In genomic region chr2:74966893-74967292, GRCh38 we compare ENCODE assay signal across 19 cellular contexts. TPM values are rescaled to one million over a fixed set of nuclear protein-coding genes. Genes with fewer than 3 reads are reported as not detected.
DNase-seq lines count a peak whose midpoint lies in the region; ATAC-seq and TF ChIP-seq lines count a peak whose summit lies in the region.
"Had no signal": no experiment of that assay in that cellular context is flagged by ENCODE, and none has a peak within 500 bp of the region (broad histone marks: within the 10 kb centered on the region; RNA-seq: fewer than 3 reads in every experiment).

No MANE protein-coding gene starts in this region.

- no peak for DNase-seq in activated CD4-positive, alpha-beta T cell treated with anti-CD3 and anti-CD28 coated beads, Interleukin-2, amount 10 ng/mL, durations not matched to agents 24 days and 14 days
- DNase-seq in activated CD4-positive, alpha-beta T cell treated with anti-CD3 and anti-CD28 coated beads for 48 hours = no peak
- DNase-seq in MCF 10A (ENCODE audit: unreplicated experiment) (no peak), breast epithelium (ENCODE audit: low spot score in 2 of 2) (no peak), neural progenitor cell (ENCODE audit: low spot score) (no peak), iPS-NIHi7 (ENCODE audit: extremely low spot score) (no peak)
- DNase-seq: C1 segment of cervical spinal cord; MG63; NCI-H1092 treated with DMSO at 0.1 percent for 48 hours; NCI-H1694; NCI-H2107; NCI-H345; NCI-H526 treated with DMSO at 0.1 percent for 48 hours; NK-92 treated with Interleukin-12 subunit alpha and Interleukin-12 subunit beta, amount 100 ng/mL, for 24 hours; OCI-M1 had no signal

- CTCF ChIA-PET in MCF 10A (lab: Yijun Ruan, JAX) = interaction anchor here (0.7 to 1.1 kb wide), 2 partner anchors 91 to 258 kb away, joined by 3 read pairs; no protein-coding TSS in a partner anchor

- H3K4me1 Mint-ChIP-seq in activated CD4-positive, alpha-beta T cell treated with anti-CD3 and anti-CD28 coated beads, Interleukin-2, amount 10 ng/mL, durations not matched to agents 24 days and 14 days = peaks cover 17% of the 10 kb centered on the region
- H3K4me1 Mint-ChIP-seq in MCF 10A (ENCODE audit: insufficient read depth, unreplicated experiment) = peaks cover 5% of the 10 kb centered on the region
- H3K4me1 Mint-ChIP-seq in activated T-helper 17 cell treated with anti-CD3 and anti-CD28 coated beads, Interleukin-2, amount 50 U/mL, for 72 hours = peaks cover 21% of the 10 kb centered on the region
- H3K4me1 Mint-ChIP-seq in stimulated activated memory B cell treated with anti-CD40 and anti-IgM and Interleukin-4, amounts not matched to agents 10 μg/mL and 1 μg/mL and 100 μg/mL, for 72 hours = peaks cover 34% of the 10 kb centered on the region
- no peaks in the 10 kb centered on the region for H3K4me1 Mint-ChIP-seq in neural progenitor cell

- POLR2A ChIA-PET in MCF 10A (lab: Yijun Ruan, JAX) = interaction anchor here (0.9 to 1.2 kb wide), 2 partner anchors 9 to 226 kb away, joined by 3 read pairs; no protein-coding TSS in a partner anchor

- H3K36me3 ChIP-seq in breast epithelium (peaks cover 12% of the 10 kb centered on the region), neural progenitor cell (no peaks in the 10 kb centered on the region)

- no peaks in the 10 kb centered on the region for H3K27me3 Mint-ChIP-seq in activated CD4-positive, alpha-beta T cell treated with anti-CD3 and anti-CD28 coated beads, Interleukin-2, amount 10 ng/mL, durations not matched to agents 24 days and 14 days
- no peaks in the 10 kb centered on the region for H3K27me3 Mint-ChIP-seq in MCF 10A (ENCODE audit: insufficient read depth, unreplicated experiment)
- H3K27me3 Mint-ChIP-seq in activated T-helper 17 cell treated with anti-CD3 and anti-CD28 coated beads, Interleukin-2, amount 50 U/mL, for 72 hours = no peaks in the 10 kb centered on the region
- no peaks in the 10 kb centered on the region for H3K27me3 Mint-ChIP-seq in stimulated activated memory B cell treated with anti-CD40 and anti-IgM and Interleukin-4, amounts not matched to agents 10 μg/mL and 1 μg/mL and 100 μg/mL, for 72 hours
- H3K27me3 Mint-ChIP-seq in neural progenitor cell (ENCODE audit: insufficient read depth, low read depth) = no peaks in the 10 kb centered on the region

- H3K4me1 ChIP-seq in breast epithelium = no peaks in the 10 kb centered on the region
- no peaks in the 10 kb centered on the region for H3K4me1 ChIP-seq in neural progenitor cell
- H3K4me1 ChIP-seq: HAP-1 had no signal

- TF ChIP-seq CTCF in MCF 10A (IDR thresholded peaks at IDR 0.05; ENCODE audit: unreplicated experiment) (no peak), breast epithelium (IDR thresholded peaks at IDR 0.05) (no peak), neural progenitor cell (IDR thresholded peaks at IDR 0.05) (no peak)

- no peaks in the 10 kb centered on the region for H3K79me2 ChIP-seq in neural progenitor cell (ENCODE audit: low read depth)

- no peak overlapping the region for H3K27ac ChIP-seq in breast epithelium
- no peak overlapping the region for H3K27ac ChIP-seq in neural progenitor cell
- H3K27ac ChIP-seq: KMS-11 had no signal

- no peaks in the 10 kb centered on the region for H3F3A ChIP-seq in neural progenitor cell (ENCODE audit: low read depth)

- H3K4me2 ChIP-seq in neural progenitor cell = no peak overlapping the region
- H3K4me2 ChIP-seq: KMS-11 had no signal

- no peak overlapping the region for H3K9ac ChIP-seq in neural progenitor cell
- H3K9ac ChIP-seq: KMS-11 had no signal

- H3K9me3 ChIP-seq in breast epithelium = no peaks in the 10 kb centered on the region
- no peaks in the 10 kb centered on the region for H3K9me3 ChIP-seq in neural progenitor cell (ENCODE audit: low read depth)
- H3K9me3 ChIP-seq: HAP-1 had no signal

- peaks cover 54% of the 10 kb centered on the region for H3K36me3 Mint-ChIP-seq in activated CD4-positive, alpha-beta T cell treated with anti-CD3 and anti-CD28 coated beads, Interleukin-2, amount 10 ng/mL, durations not matched to agents 24 days and 14 days (ENCODE audit: low read depth)
- peaks cover 26% of the 10 kb centered on the region for H3K36me3 Mint-ChIP-seq in MCF 10A (ENCODE audit: insufficient read depth, unreplicated experiment)
- H3K36me3 Mint-ChIP-seq in activated T-helper 17 cell treated with anti-CD3 and anti-CD28 coated beads, Interleukin-2, amount 50 U/mL, for 72 hours (ENCODE audit: low read depth) = peaks cover 72% of the 10 kb centered on the region
- H3K36me3 Mint-ChIP-seq in stimulated activated memory B cell treated with anti-CD40 and anti-IgM and Interleukin-4, amounts not matched to agents 10 μg/mL and 1 μg/mL and 100 μg/mL, for 72 hours = peaks cover 65% of the 10 kb centered on the region
- H3K36me3 Mint-ChIP-seq in neural progenitor cell = peaks cover 18% of the 10 kb centered on the region

- H3K4me3 Mint-ChIP-seq in activated CD4-positive, alpha-beta T cell treated with anti-CD3 and anti-CD28 coated beads, Interleukin-2, amount 10 ng/mL, durations not matched to agents 24 days and 14 days = peak overlapping the region; percentile 1
- H3K4me3 Mint-ChIP-seq in MCF 10A (ENCODE audit: unreplicated experiment) (no peak overlapping the region), neural progenitor cell (no peak overlapping the region)
- peak overlapping the region; percentile 0 for H3K4me3 Mint-ChIP-seq in activated T-helper 17 cell treated with anti-CD3 and anti-CD28 coated beads, Interleukin-2, amount 50 U/mL, for 72 hours
- no peak overlapping the region for H3K4me3 Mint-ChIP-seq in stimulated activated memory B cell treated with anti-CD40 and anti-IgM and Interleukin-4, amounts not matched to agents 10 μg/mL and 1 μg/mL and 100 μg/mL, for 72 hours

- H3K4me3 ChIP-seq in breast epithelium = no peak overlapping the region
- no peak overlapping the region for H3K4me3 ChIP-seq in neural progenitor cell
- H3K4me3 ChIP-seq: HAP-1, MG63 had no signal

- no peak overlapping the region for H2AFZ ChIP-seq in neural progenitor cell (replicated peaks)

- intact Hi-C loops in activated CD4-positive, alpha-beta T cell treated with anti-CD3 and anti-CD28 coated beads, Interleukin-2, amount 10 ng/mL, durations not matched to agents 24 days and 14 days (cut with micrococcal nuclease) = no loop called here
- intact Hi-C loops in MCF 10A (cut with micrococcal nuclease) = no loop called here
- intact Hi-C loops in breast epithelium (cut with DNase I; ENCODE audit: low total_unique reads) = no loop called here

- no peaks in the 10 kb centered on the region for H4K20me1 ChIP-seq in neural progenitor cell (ENCODE audit: low read depth)

- H3K27ac Mint-ChIP-seq in activated CD4-positive, alpha-beta T cell treated with anti-CD3 and anti-CD28 coated beads, Interleukin-2, amount 10 ng/mL, durations not matched to agents 24 days and 14 days = no peak overlapping the region
- H3K27ac Mint-ChIP-seq in MCF 10A (ENCODE audit: low read depth, unreplicated experiment) (peak overlapping the region; percentile 49), neural progenitor cell (no peak overlapping the region)
- H3K27ac Mint-ChIP-seq in activated T-helper 17 cell treated with anti-CD3 and anti-CD28 coated beads, Interleukin-2, amount 50 U/mL, for 72 hours = peak overlapping the region; percentile 46
- peak overlapping the region; percentile 13 for H3K27ac Mint-ChIP-seq in stimulated activated memory B cell treated with anti-CD40 and anti-IgM and Interleukin-4, amounts not matched to agents 10 μg/mL and 1 μg/mL and 100 μg/mL, for 72 hours

- ATAC-seq in activated T-helper 17 cell treated with anti-CD3 and anti-CD28 coated beads, Interleukin-2, amount 50 U/mL, for 72 hours (replicated peaks) = no peak
- ATAC-seq in stimulated activated memory B cell treated with anti-CD40 and anti-IgM and Interleukin-4, amounts not matched to agents 10 μg/mL and 1 μg/mL and 100 μg/mL, for 72 hours = no peak

- no peak for TF ChIP-seq POLR2A in breast epithelium (IDR thresholded peaks at IDR 0.05)

- H3K9me3 Mint-ChIP-seq in activated CD4-positive, alpha-beta T cell treated with anti-CD3 and anti-CD28 coated beads, Interleukin-2, amount 10 ng/mL, durations not matched to agents 24 days and 14 days = peaks cover 10% of the 10 kb centered on the region
- H3K9me3 Mint-ChIP-seq in MCF 10A (ENCODE audit: unreplicated experiment) (peaks cover 8% of the 10 kb centered on the region), neural progenitor cell (peaks cover 13% of the 10 kb centered on the region)
- H3K9me3 Mint-ChIP-seq in activated T-helper 17 cell treated with anti-CD3 and anti-CD28 coated beads, Interleukin-2, amount 50 U/mL, for 72 hours = no peaks in the 10 kb centered on the region
- H3K9me3 Mint-ChIP-seq in stimulated activated memory B cell treated with anti-CD40 and anti-IgM and Interleukin-4, amounts not matched to agents 10 μg/mL and 1 μg/mL and 100 μg/mL, for 72 hours = no peaks in the 10 kb centered on the region

- no TSS peak for BruUV-seq in MCF 10A (replicated peaks; lab: Mats Ljungman, UMichigan)

- H3K27me3 ChIP-seq in breast epithelium (no peaks in the 10 kb centered on the region), neural progenitor cell (no peaks in the 10 kb centered on the region)
- H3K27me3 ChIP-seq: MG63 had no signal

RNA-seq across cellular contexts. Expression of gene POLE4, which starts 8.4 kb away (rescaled TPM):
- total RNA-seq in activated CD4-positive, alpha-beta T cell treated with anti-CD3 and anti-CD28 coated beads, Interleukin-2, amount 10 ng/mL, durations not matched to agents 24 days and 14 days = 53.1 and 58.3 TPM in 2 replicates
- 117 and 133 TPM in 2 replicates for total RNA-seq in MCF 10A (2022)
- total RNA-seq in breast epithelium = 10 to 100 TPM; 31.9 to 46.5 (median 37.1) TPM
- total RNA-seq in activated T-helper 17 cell treated with anti-CD3 and anti-CD28 coated beads, Interleukin-2, amount 50 U/mL, for 72 hours = 10 to 100 TPM; 48.3 to 73.6 TPM
- total RNA-seq in neural progenitor cell (ENCODE audit: low replicate concordance) = 15.4 and 17.5 TPM in 2 replicates

Comparison
In these comparisons a context has a peak if more than half of its experiments do, and no peak if none do; other contexts are left out.
1. H3K27ac Mint-ChIP-seq: peak in MCF 10A (single experiment), activated T-helper 17 cell treated with anti-CD3 and anti-CD28 coated beads, Interleukin-2, amount 50 U/mL, for 72 hours (single experiment) and stimulated activated memory B cell treated with anti-CD40 and anti-IgM and Interleukin-4, amounts not matched to agents 10 μg/mL and 1 μg/mL and 100 μg/mL, for 72 hours (single experiment); none in activated CD4-positive, alpha-beta T cell treated with anti-CD3 and anti-CD28 coated beads, Interleukin-2, amount 10 ng/mL, durations not matched to agents 24 days and 14 days (single experiment) and neural progenitor cell (single experiment).
2. H3K4me3 Mint-ChIP-seq: peak in activated CD4-positive, alpha-beta T cell treated with anti-CD3 and anti-CD28 coated beads, Interleukin-2, amount 10 ng/mL, durations not matched to agents 24 days and 14 days (single experiment) and activated T-helper 17 cell treated with anti-CD3 and anti-CD28 coated beads, Interleukin-2, amount 50 U/mL, for 72 hours (single experiment); none in MCF 10A (single experiment), stimulated activated memory B cell treated with anti-CD40 and anti-IgM and Interleukin-4, amounts not matched to agents 10 μg/mL and 1 μg/mL and 100 μg/mL, for 72 hours (single experiment) and neural progenitor cell (single experiment).